21 cellular contexts compared by ENCODE assay signal in the genomic region with DNA sequence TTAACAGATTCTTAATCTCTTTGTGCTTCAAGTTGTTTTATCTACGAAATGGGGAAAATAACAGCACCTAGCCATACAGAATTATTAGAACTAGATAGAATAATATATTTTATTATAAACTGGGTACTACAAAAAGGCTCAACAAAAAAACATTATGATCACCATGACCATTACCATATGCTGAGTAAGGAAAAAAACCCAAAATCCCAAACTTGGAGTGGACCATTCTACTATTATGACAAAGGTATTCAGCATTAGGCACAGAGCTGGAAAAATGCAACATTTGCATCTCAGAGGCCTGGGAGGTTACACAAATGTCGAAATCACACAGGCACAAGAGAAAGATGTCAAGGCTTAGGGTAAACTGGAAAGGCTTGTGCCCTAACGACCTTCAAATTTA.
DNase-seq lines count a peak whose midpoint lies in the region; ATAC-seq, FAIRE-seq and TF ChIP-seq lines count a peak whose summit lies in the region.
"Had no signal": no experiment of that assay in that cellular context is flagged by ENCODE, and none has a peak within 500 bp of the region (broad histone marks: within the 10 kb centered on the region; RNA-seq: fewer than 3 reads in every experiment).

No MANE protein-coding gene starts in this region.

- no peak overlapping the region for H2BK20ac ChIP-seq in IMR-90 (ENCODE audit: low read depth, low read length)
- no peak overlapping the region for H2BK20ac ChIP-seq in H1 (ENCODE audit: low read length)

- H3K4me2 ChIP-seq in HepG2 (ENCODE audit: low read depth, low read length): no peak overlapping the region
- H3K4me2 ChIP-seq in IMR-90 (ENCODE audit: low read depth, low read length): no peak overlapping the region
- H3K4me2 ChIP-seq in H1 (ENCODE audit: insufficient read depth in 1 of 2, low read depth in 2 of 2, low read length in 2 of 2): no peak overlapping the region
- H3K4me2 ChIP-seq: BLaER1 treated with 17β-estradiol and CSF1 and Interleukin-3, amounts not matched to agents 10 nM and 100 nM had no signal

- POLR2A ChIA-PET in HepG2 (lab: Yijun Ruan, JAX) (no interaction called here), IMR-90 (lab: Charles Lee; ENCODE audit: unreplicated experiment) (no interaction called here), H1 (lab: Charles Lee; ENCODE audit: partially characterized antibody) (interaction anchor here (1.4 kb wide), 1 partner anchor 278 kb away, joined by 3 read pairs; no protein-coding TSS in a partner anchor)

- ATAC-seq in HepG2 (no peak), right lobe of liver (no peak), IMR-90 (ENCODE audit: low read depth) (no peak)

- no peak overlapping the region for H2AK9ac ChIP-seq in IMR-90 (replicated peaks; ENCODE audit: low read depth, low read length, poor library complexity)

- H3K18ac ChIP-seq in IMR-90 (ENCODE audit: low read depth, low read length): no peak overlapping the region
- H3K18ac ChIP-seq in H1 (ENCODE audit: extremely low read depth, low read length): no peak overlapping the region

- 90% methylated on average over 3 of the region's 3 CpGs for WGBS in HepG2 (ENCODE audit: low lambda C conversion rate)
- WGBS in right lobe of liver (ENCODE audit: insufficient coverage, low coverage, low lambda C conversion rate, missing lambda C conversion rate): 77% methylated on average over 3 of the region's 3 CpGs
- no CpG with 5 or more reads among the region's 3 CpGs for WGBS in IMR-90 (ENCODE audit: extremely low coverage in 2 of 2, insufficient read length in 1 of 2), 2 experiments
- WGBS in H1 (ENCODE audit: extremely low coverage in 1 of 2, insufficient coverage in 1 of 2, insufficient read length in 1 of 2, insufficient replicate concordance in 2 of 2, low coverage in 1 of 2, low lambda C conversion rate in 2 of 2, missing lambda C conversion rate in 1 of 2), 2 experiments: 78% methylated on average over 3 of the region's 3 CpGs; no CpG with 5 or more reads in 1 of the 2 experiments

- H3K27me3 ChIP-seq in HepG2 (ENCODE audit: control insufficient read depth in 1 of 2, insufficient read depth in 2 of 2, low read length in 2 of 2) (no peaks in the 10 kb centered on the region), right lobe of liver (no peaks in the 10 kb centered on the region), IMR-90 (ENCODE audit: control insufficient read depth, insufficient read depth, low read length) (no peaks in the 10 kb centered on the region), H1 (replicated peaks in 1 of 4; ENCODE audit: control insufficient read depth in 3 of 4, extremely low read depth in 1 of 4, insufficient read depth in 3 of 4, low read length in 3 of 4) (no peaks in the 10 kb centered on the region), ascending aorta (no peaks in the 10 kb centered on the region)
- H3K27me3 ChIP-seq: BLaER1 treated with 17β-estradiol and CSF1 and Interleukin-3, amounts not matched to agents 10 nM and 100 nM had no signal

- in situ Hi-C loops in HepG2 (cut with HindIII; ENCODE audit: extremely low pct_ligation_motif_present, low pct_unique_long_range_greater_than_20kb) (no loop called here), IMR-90 (cut with MboI; ENCODE audit: low sequenced_read_pairs) (no loop called here)

- no peak overlapping the region for H2BK5ac ChIP-seq in IMR-90 (ENCODE audit: low read depth, low read length, poor library complexity, severe bottlenecking)
- H2BK5ac ChIP-seq in H1 (ENCODE audit: low read depth, low read length): no peak overlapping the region

- no peaks in the 10 kb centered on the region for H4K20me1 ChIP-seq in HepG2 (ENCODE audit: insufficient read depth, low read length)
- no peaks in the 10 kb centered on the region for H4K20me1 ChIP-seq in IMR-90 (ENCODE audit: insufficient read depth, low read length)
- H4K20me1 ChIP-seq in H1 (replicated peaks in 1 of 2; ENCODE audit: control insufficient read depth in 1 of 2, insufficient read depth in 2 of 2, low read length in 2 of 2): no peaks in the 10 kb centered on the region
- H4K20me1 ChIP-seq: BLaER1 treated with 17β-estradiol and CSF1 and Interleukin-3, amounts not matched to agents 10 nM and 100 nM had no signal

- TF ChIP-seq RAD21 in HepG2 (CRISPR knock-in tag; IDR thresholded peaks at IDR 0.05) (no peak), IMR-90 (IDR thresholded peaks at IDR 0.05; ENCODE audit: low read length) (no peak), H1 (IDR thresholded peaks at IDR 0.05 in 1 of 2, conservative IDR thresholded peaks at IDR 0.05 in 1 of 2; ENCODE audit: low read depth in 2 of 2, low read length in 2 of 2) (no peak)

- H2BK15ac ChIP-seq in IMR-90 (ENCODE audit: low read depth, low read length) (no peak overlapping the region), H1 (ENCODE audit: low read length) (no peak overlapping the region)

- TF ChIP-seq POLR2A in HepG2 (IDR thresholded peaks at IDR 0.05; ENCODE audit: insufficient read depth in 1 of 2, low read depth in 2 of 2, low read length in 2 of 2): no peak
- TF ChIP-seq POLR2A in right lobe of liver (IDR thresholded peaks at IDR 0.05): no peak
- no peak for TF ChIP-seq POLR2A in IMR-90 (IDR thresholded peaks at IDR 0.05; ENCODE audit: low read depth, low read length)
- TF ChIP-seq POLR2A in H1 (IDR thresholded peaks at IDR 0.05; ENCODE audit: control extremely low read depth in 1 of 2, low read depth in 2 of 2, low read length in 2 of 2): no peak

- H4K5ac ChIP-seq in IMR-90 (ENCODE audit: low read depth, low read length) (no peak overlapping the region), H1 (ENCODE audit: insufficient read length, low read depth, low read length) (no peak overlapping the region)

- H3K4ac ChIP-seq in IMR-90 (ENCODE audit: low read depth, low read length): no peak overlapping the region
- no peak overlapping the region for H3K4ac ChIP-seq in H1 (replicated peaks; ENCODE audit: insufficient read length, low read depth, low read length)

- H3K4me1 ChIP-seq in HepG2 (ENCODE audit: insufficient read depth, low read length) (no peaks in the 10 kb centered on the region), right lobe of liver (no peaks in the 10 kb centered on the region), IMR-90 (ENCODE audit: control insufficient read depth, insufficient read depth, low read length) (no peaks in the 10 kb centered on the region), H1 (replicated peaks in 1 of 4; ENCODE audit: control insufficient read depth in 3 of 4, insufficient read depth in 4 of 4, low read length in 3 of 4) (no peaks in the 10 kb centered on the region), ascending aorta (peaks cover 0 to 10% of the 10 kb centered on the region in 2 donors)
- H3K4me1 ChIP-seq: BLaER1 treated with 17β-estradiol and CSF1 and Interleukin-3, amounts not matched to agents 10 nM and 100 nM; Caco-2 had no signal

- H3K56ac ChIP-seq in IMR-90 (ENCODE audit: extremely low read depth, insufficient read depth, low read length) (no peak overlapping the region), H1 (replicated peaks; ENCODE audit: insufficient read length, low read depth, low read length) (no peak overlapping the region)

- no peaks in the 10 kb centered on the region for H3K79me1 ChIP-seq in IMR-90 (ENCODE audit: low read depth in 1 of 2, low read length in 2 of 2)
- no peaks in the 10 kb centered on the region for H3K79me1 ChIP-seq in H1 (ENCODE audit: low read depth, low read length)

- TF ChIP-seq EP300 in HepG2 (IDR thresholded peaks at IDR 0.05; ENCODE audit: low read depth in 2 of 2, low read length in 2 of 2): no peak
- no peak for TF ChIP-seq EP300 in HepG2 (CRISPR knock-in tag; IDR thresholded peaks at IDR 0.05; ENCODE audit: borderline replicate concordance)
- no peak for TF ChIP-seq EP300 in H1 (IDR thresholded peaks at IDR 0.05; ENCODE audit: borderline replicate concordance in 1 of 2, low read depth in 2 of 2, low read length in 2 of 2)

- FAIRE-seq in HepG2 (lab: Jason Lieb, UNC) (no peak), H1 (lab: Jason Lieb, UNC) (no peak)
- FAIRE-seq: D721Med, GM12891, GM19239 had no signal

- BruUV-seq in HepG2 (replicated peaks; lab: Mats Ljungman, UMichigan): no TSS peak
- no TSS peak for BruUV-seq in IMR-90 (replicated peaks; lab: Mats Ljungman, UMichigan)

- no peak overlapping the region for H3K23ac ChIP-seq in IMR-90 (ENCODE audit: low read depth, low read length)
- no peak overlapping the region for H3K23ac ChIP-seq in H1 (ENCODE audit: insufficient read length)

- H3K36me3 ChIP-seq in HepG2 (replicated peaks in 1 of 2; ENCODE audit: control insufficient read depth in 1 of 2, insufficient read depth in 2 of 2, low read length in 2 of 2) (no peaks in the 10 kb centered on the region; a peak in 1 of 5 replicates), right lobe of liver (no peaks in the 10 kb centered on the region), IMR-90 (ENCODE audit: control insufficient read depth, insufficient read depth, low read length) (no peaks in the 10 kb centered on the region), H1 (ENCODE audit: control insufficient read depth in 2 of 4, insufficient read depth in 4 of 4, low read length in 3 of 4) (no peaks in the 10 kb centered on the region), ascending aorta (no peaks in the 10 kb centered on the region)

- H4K8ac ChIP-seq in IMR-90 (ENCODE audit: low read depth in 2 of 2, low read length in 2 of 2) (no peak overlapping the region), H1 (ENCODE audit: extremely low read depth, insufficient read depth, low read length) (no peak overlapping the region)

- no peak overlapping the region for H2BK120ac ChIP-seq in IMR-90 (ENCODE audit: low read depth, low read length)
- H2BK120ac ChIP-seq in H1 (replicated peaks; ENCODE audit: low read depth, low read length): no peak overlapping the region

- H3K14ac ChIP-seq in IMR-90 (replicated peaks; ENCODE audit: low read depth, low read length) (no peak overlapping the region), H1 (ENCODE audit: insufficient read length) (no peak overlapping the region)

- H2AFZ ChIP-seq in HepG2 (ENCODE audit: low read length) (no peak overlapping the region), IMR-90 (replicated peaks; ENCODE audit: low read length, poor library complexity) (no peak overlapping the region), H1 (ENCODE audit: low read length) (no peak overlapping the region)

- no peak overlapping the region for H3K4me3 ChIP-seq in HepG2 (replicated peaks in 1 of 3; ENCODE audit: insufficient read depth in 1 of 3, low read depth in 2 of 3, low read length in 3 of 3)
- H3K4me3 ChIP-seq in right lobe of liver: no peak overlapping the region
- H3K4me3 ChIP-seq in IMR-90 (ENCODE audit: insufficient read depth, low read depth, low read length): no peak overlapping the region
- no peak overlapping the region for H3K4me3 ChIP-seq in H1 (ENCODE audit: extremely low read depth in 1 of 4, insufficient read depth in 2 of 4, low read depth in 3 of 4, low read length in 4 of 4)
- no peak overlapping the region for H3K4me3 ChIP-seq in ascending aorta
- H3K4me3 ChIP-seq: BLaER1 treated with 17β-estradiol and CSF1 and Interleukin-3, amounts not matched to agents 10 nM and 100 nM had no signal

- no peaks in the 10 kb centered on the region for H3K23me2 ChIP-seq in H1 (ENCODE audit: low read depth, low read length)

- H2BK12ac ChIP-seq in H1 (ENCODE audit: low read depth, low read length): no peak overlapping the region

- H3K9me3 ChIP-seq in HepG2 (ENCODE audit: low read length) (no peaks in the 10 kb centered on the region), right lobe of liver (no peaks in the 10 kb centered on the region), IMR-90 (ENCODE audit: control insufficient read depth, insufficient read depth, low read length) (no peaks in the 10 kb centered on the region), H1 (ENCODE audit: insufficient read depth in 2 of 2, low read depth in 1 of 2, low read length in 1 of 2) (no peaks in the 10 kb centered on the region), ascending aorta (no peaks in the 10 kb centered on the region)
- H3K9me3 ChIP-seq: Caco-2 had no signal

- no peaks in the 10 kb centered on the region for H3K79me2 ChIP-seq in HepG2 (ENCODE audit: insufficient read depth, low read length)
- no peaks in the 10 kb centered on the region for H3K79me2 ChIP-seq in H1 (ENCODE audit: control insufficient read depth in 1 of 2, insufficient read depth in 2 of 2, low read length in 2 of 2)

- TF ChIP-seq CTCF in HepG2 (CRISPR knock-in tag; IDR thresholded peaks at IDR 0.05) (no peak), right lobe of liver (IDR thresholded peaks at IDR 0.05) (no peak), IMR-90 (conservative IDR thresholded peaks at IDR 0.05; ENCODE audit: low read depth, low read length) (no peak), H1 (IDR thresholded peaks at IDR 0.05; ENCODE audit: control extremely low read depth in 1 of 3, insufficient read depth in 1 of 3, low read depth in 1 of 3, low read length in 3 of 3) (no peak), ascending aorta (IDR thresholded peaks at IDR 0.05) (no peak)

- H4K91ac ChIP-seq in IMR-90 (ENCODE audit: insufficient read depth, low read depth, low read length): no peak overlapping the region
- no peak overlapping the region for H4K91ac ChIP-seq in H1 (replicated peaks; ENCODE audit: insufficient read length, low read length)

- H3K27ac ChIP-seq in HepG2 (ENCODE audit: extremely low read length, insufficient read depth, low read length) (no peak overlapping the region), right lobe of liver (no peak overlapping the region), IMR-90 (ENCODE audit: insufficient read depth, low read length) (no peak overlapping the region), H1 (ENCODE audit: low read depth, low read length) (no peak overlapping the region), ascending aorta (no peak overlapping the region)
- H3K27ac ChIP-seq: 22Rv1; BLaER1 treated with 17β-estradiol and CSF1 and Interleukin-3, amounts not matched to agents 10 nM and 100 nM; C4-2B had no signal

- dilution Hi-C loops in IMR-90 (cut with HindIII; ENCODE audit: low sequenced_read_pairs, unreplicated experiment): no loop called here

- intact Hi-C loops in HepG2 (cut with micrococcal nuclease; ENCODE audit: unreplicated experiment) (no loop called here), right lobe of liver (cut with DNase I) (no loop called here), IMR-90 (cut with micrococcal nuclease) (no loop called here), ascending aorta (cut with DNase I) (no loop called here)

- no peak overlapping the region for H3K9ac ChIP-seq in HepG2 (ENCODE audit: insufficient read depth, low read depth, low read length)
- no peak overlapping the region for H3K9ac ChIP-seq in IMR-90 (ENCODE audit: low read depth, low read length)
- H3K9ac ChIP-seq in H1 (replicated peaks in 1 of 4; ENCODE audit: extremely low read depth in 1 of 4, low read depth in 3 of 4, low read length in 3 of 4): no peak overlapping the region
- H3K9ac ChIP-seq: BLaER1 treated with 17β-estradiol and CSF1 and Interleukin-3, amounts not matched to agents 10 nM and 100 nM had no signal

- no peaks in the 10 kb centered on the region for H3K9me1 ChIP-seq in IMR-90 (ENCODE audit: insufficient read depth, low read length)

- no peak for DNase-seq in HepG2 (ENCODE audit: low spot score)
- DNase-seq in right lobe of liver: no peak
- DNase-seq in IMR-90: no peak
- no peak for DNase-seq in H1 (ENCODE audit: low read depth in 1 of 2, low spot score in 2 of 2)
- DNase-seq in ecto neural progenitor cell (ENCODE audit: low spot score): no peak
- DNase-seq in ascending aorta (ENCODE audit: low spot score in 2 of 2): no peak
- DNase-seq: ACHN; AML-193; Caco-2; Calu3; CD4-positive, alpha-beta memory T cell; CD4-positive, CD25-positive, alpha-beta regulatory T cell; CD8-positive, alpha-beta memory T cell; DMS79 treated with DMSO at 0.1 percent for 48 hours; GF-D8 had no signal

- H2AK5ac ChIP-seq in IMR-90 (ENCODE audit: low read depth, low read length) (no peak overlapping the region), H1 (ENCODE audit: low read depth, low read length) (no peak overlapping the region)

- CTCF ChIA-PET in HepG2 (lab: Yijun Ruan, JAX; ENCODE audit: low intra/inter-chr PET ratio, low total read pairs) (no interaction called here), IMR-90 (lab: Yijun Ruan, JAX) (no interaction called here), H1 (lab: Charles Lee; ENCODE audit: partially characterized antibody) (no interaction called here)
